Comparison of ENCODE assay signal across 5 cellular contexts in genomic region chr1:7689307-7689706, GRCh38.
DNase-seq lines count a peak whose midpoint lies in the region; ATAC-seq, FAIRE-seq and TF ChIP-seq lines count a peak whose summit lies in the region.
"Not testable (repeated sequence)": the region's sequence is repeated elsewhere in the genome, so short reads cannot be mapped to it uniquely, and the experiment has no call there.

No MANE protein-coding gene starts in this region.

- not testable (repeated sequence) for ATAC-seq in HepG2, upper lobe of right lung

- not testable (repeated sequence) for TF ChIP-seq CTCF in astrocyte (IDR thresholded peaks at IDR 0.05; ENCODE audit: insufficient read depth, low read depth, low read length); HepG2 (CRISPR knock-in tag; IDR thresholded peaks at IDR 0.05); spleen (IDR thresholded peaks at IDR 0.05 in 8 of 11, conservative IDR thresholded peaks at IDR 0.05 in 3 of 11); upper lobe of right lung (IDR thresholded peaks at IDR 0.05)

- not testable (repeated sequence) for BruUV-seq in HepG2 (replicated peaks; lab: Mats Ljungman, UMichigan)

- not testable (repeated sequence) for H4K20me1 ChIP-seq in astrocyte (ENCODE audit: insufficient read depth, low read length); HepG2 (ENCODE audit: insufficient read depth, low read length)

- H3K4me2 ChIP-seq in astrocyte (ENCODE audit: low read length): not testable (repeated sequence)
- H3K4me2 ChIP-seq in HepG2 (ENCODE audit: low read depth, low read length): peak overlapping the region; percentile 43

- peaks cover 59% of the 10 kb centered on the region for H3K27me3 Mint-ChIP-seq in astrocyte (ENCODE audit: low read depth, unreplicated experiment)

- DNase-seq in RPMI8226 (peak; percentile 51), spleen (peak; percentile 0), upper lobe of right lung (peak; percentile 13)
- DNase-seq in astrocyte (ENCODE audit: low read depth); HepG2 (ENCODE audit: low spot score): not testable (repeated sequence)

- CTCF ChIA-PET in HepG2 (lab: Yijun Ruan, JAX; ENCODE audit: low intra/inter-chr PET ratio, low total read pairs): not testable (repeated sequence)

- not testable (repeated sequence) for H3K27me3 ChIP-seq in astrocyte (ENCODE audit: insufficient read depth, low read length); upper lobe of right lung
- H3K27me3 ChIP-seq in HepG2 (ENCODE audit: control insufficient read depth in 1 of 2, insufficient read depth in 2 of 2, low read length in 2 of 2) (peaks cover 0 to 31% of the 10 kb centered on the region in 2 experiments; a peak in 4 of 5 replicates), spleen (replicated peaks in 1 of 7) (peaks cover 0 to 18% (median 0%) of the 10 kb centered on the region in 7 donors)

- not testable (repeated sequence) for TF ChIP-seq RAD21 in HepG2 (CRISPR knock-in tag; IDR thresholded peaks at IDR 0.05)

- not testable (repeated sequence) for H3K36me3 ChIP-seq in astrocyte (ENCODE audit: insufficient read depth, low read length); HepG2 (replicated peaks in 1 of 2; ENCODE audit: control insufficient read depth in 1 of 2, insufficient read depth in 2 of 2, low read length in 2 of 2); spleen; upper lobe of right lung

- not testable (repeated sequence) for H3K9ac ChIP-seq in astrocyte (ENCODE audit: low read length); HepG2 (ENCODE audit: insufficient read depth, low read depth, low read length)

- H2AFZ ChIP-seq in astrocyte (ENCODE audit: low read depth, low read length); HepG2 (ENCODE audit: low read length): not testable (repeated sequence)

- H3K4me1 ChIP-seq in astrocyte (ENCODE audit: insufficient read depth, low read length); spleen; upper lobe of right lung: not testable (repeated sequence)
- peaks cover 61% of the 10 kb centered on the region for H3K4me1 ChIP-seq in HepG2 (ENCODE audit: insufficient read depth, low read length)

- POLR2A ChIA-PET in HepG2 (lab: Yijun Ruan, JAX): interaction anchor here (3.4 kb wide), 1 partner anchor 9 kb away, joined by 22 read pairs; no protein-coding TSS in a partner anchor

- H3K27ac ChIP-seq in astrocyte (ENCODE audit: low read depth, low read length); HepG2 (ENCODE audit: extremely low read length, insufficient read depth, low read length); spleen; upper lobe of right lung: not testable (repeated sequence)

- not testable (repeated sequence) for TF ChIP-seq EP300 in HepG2 (IDR thresholded peaks at IDR 0.05; ENCODE audit: low read depth in 2 of 2, low read length in 2 of 2); HepG2 (CRISPR knock-in tag; IDR thresholded peaks at IDR 0.05; ENCODE audit: borderline replicate concordance)

- H3K9me3 Mint-ChIP-seq in astrocyte (ENCODE audit: unreplicated experiment): peaks cover 31% of the 10 kb centered on the region

- intact Hi-C loops in HepG2 (cut with micrococcal nuclease; ENCODE audit: unreplicated experiment); spleen (cut with DNase I; ENCODE audit: low total_unique reads); upper lobe of right lung (cut with DNase I): not testable (repeated sequence)

- not testable (repeated sequence) for H3K27ac Mint-ChIP-seq in astrocyte (ENCODE audit: unreplicated experiment)

- H3K4me3 ChIP-seq in astrocyte (ENCODE audit: insufficient read depth, low read depth, low read length); HepG2 (replicated peaks in 1 of 3; ENCODE audit: insufficient read depth in 1 of 3, low read depth in 2 of 3, low read length in 3 of 3); spleen; upper lobe of right lung: not testable (repeated sequence)

- not testable (repeated sequence) for H3K4me1 Mint-ChIP-seq in astrocyte (ENCODE audit: low read depth, unreplicated experiment)

- not testable (repeated sequence) for H3K79me2 ChIP-seq in astrocyte (ENCODE audit: insufficient read depth, low read length); HepG2 (ENCODE audit: insufficient read depth, low read length)

- in situ Hi-C loops in HepG2 (cut with HindIII; ENCODE audit: extremely low pct_ligation_motif_present, low pct_unique_long_range_greater_than_20kb): not testable (repeated sequence)

- TF ChIP-seq POLR2A in HepG2 (IDR thresholded peaks at IDR 0.05; ENCODE audit: insufficient read depth in 1 of 2, low read depth in 2 of 2, low read length in 2 of 2); spleen (IDR thresholded peaks at IDR 0.05): not testable (repeated sequence)

- H3K9me3 ChIP-seq in astrocyte (ENCODE audit: insufficient read depth, low read depth, low read length); upper lobe of right lung: not testable (repeated sequence)
- peaks cover 17% of the 10 kb centered on the region for H3K9me3 ChIP-seq in HepG2 (ENCODE audit: low read length)
- peaks cover 0 to 24% (median 12%) of the 10 kb centered on the region in 8 donors for H3K9me3 ChIP-seq in spleen

- H3K4me3 Mint-ChIP-seq in astrocyte (ENCODE audit: unreplicated experiment): peak overlapping the region; percentile 27

- not testable (repeated sequence) for FAIRE-seq in astrocyte (lab: Jason Lieb, UNC); HepG2 (lab: Jason Lieb, UNC)

- not testable (repeated sequence) for H3K36me3 Mint-ChIP-seq in astrocyte (ENCODE audit: low read depth, unreplicated experiment)

- 31% methylated on average over 4 of the region's 4 CpGs for WGBS in HepG2 (ENCODE audit: low lambda C conversion rate)
- 54 to 81% (median 78%) methylated on average over 4 of the region's 4 CpGs for whole genome bisulfite sequencing in spleen, 5 donors

TF ChIP-seq in HepG2, 621 proteins besides CTCF, POLR2A, EP300 and RAD21:
- TF ChIP-seq ZMYM2 (CRISPR knock-in tag; IDR thresholded peaks at IDR 0.05): 0 out of 2 replicates have a peak, but pooled peaks have one; percentile 18
- TF ChIP-seq ZNF563 (CRISPR knock-in tag; IDR thresholded peaks at IDR 0.05): 0 out of 2 replicates have a peak, but pooled peaks have one; percentile 36
- peak; percentile 71; the same call in 1 of the 2 replicates for TF ChIP-seq ZMYM3 (CRISPR knock-in tag; IDR thresholded peaks at IDR 0.05)
- peak; percentile 94 for TF ChIP-seq ZNF770 (CRISPR knock-in tag; IDR thresholded peaks at IDR 0.05)
